In the genomic region with DNA sequence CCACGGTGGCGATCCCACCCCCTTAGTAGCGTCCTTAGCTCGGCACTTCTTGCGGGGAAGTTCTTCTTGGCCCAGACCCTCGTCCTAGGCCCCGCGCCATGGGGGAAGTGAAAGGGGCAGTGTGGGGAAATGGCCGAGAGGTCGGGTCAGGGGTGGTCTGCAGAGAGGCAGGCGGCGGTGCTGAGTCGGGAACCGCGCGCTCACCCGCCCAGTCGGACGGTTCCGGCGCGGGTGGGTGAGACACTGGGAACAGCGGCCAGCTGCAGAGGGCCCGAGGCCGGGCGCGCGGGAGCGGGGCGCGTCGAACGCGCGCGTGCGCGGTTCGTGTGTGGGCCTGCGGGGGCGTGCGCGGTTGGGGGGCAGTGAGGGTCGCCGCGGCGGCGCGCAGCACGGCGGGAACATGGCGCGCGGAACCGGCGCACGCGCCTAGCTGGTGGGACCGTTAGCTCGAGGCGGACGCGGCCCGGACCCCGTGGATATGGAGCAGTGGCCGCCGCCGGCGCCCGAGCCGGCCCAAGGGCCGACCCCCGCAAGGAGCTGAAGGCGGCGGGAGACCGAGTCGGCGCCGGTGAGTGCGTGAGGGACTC, we compare ENCODE assay signal across 22 cellular contexts.
DNase-seq lines count a peak whose midpoint lies in the region; ATAC-seq and TF ChIP-seq lines count a peak whose summit lies in the region.
"Had no signal": no experiment of that assay in that cellular context is flagged by ENCODE, and none has a peak within 500 bp of the region (broad histone marks: within the 10 kb centered on the region; RNA-seq: fewer than 3 reads in every experiment).

No MANE protein-coding gene starts in this region.

- TF ChIP-seq POLR2A in tibial nerve (IDR thresholded peaks at IDR 0.05): no peak

- intact Hi-C loops in activated CD4-positive, alpha-beta T cell treated with anti-CD3 and anti-CD28 coated beads, Interleukin-2, amount 10 ng/mL, durations not matched to agents 24 days and 14 days (cut with micrococcal nuclease): no loop called here
- intact Hi-C loops in mucosa of descending colon (cut with DNase I, micrococcal nuclease): no loop called here

- peak; percentile 55 for DNase-seq in activated CD4-positive, alpha-beta T cell treated with anti-CD3 and anti-CD28 coated beads, Interleukin-2, amount 10 ng/mL, durations not matched to agents 24 days and 14 days
- DNase-seq in activated CD4-positive, alpha-beta T cell treated with anti-CD3 and anti-CD28 coated beads for 4 hours: no peak
- no peak for DNase-seq in NT2/D1 (ENCODE audit: low read depth, low spot score)
- DNase-seq in left lobe of liver (ENCODE audit: low spot score): peak; percentile 51
- peak; percentile 2 to 43 for DNase-seq in stimulated activated effector memory CD8-positive, alpha-beta T cell treated with anti-CD3 and anti-CD28 coated beads, Interleukin-12 subunit alpha, Interleukin-12 subunit beta, amount 100 ng/mL, for 72 hours (ENCODE audit: low spot score in 2 of 2)
- no peak for DNase-seq in mucosa of descending colon
- DNase-seq in tibial nerve (ENCODE audit: low spot score in 2 of 2): no peak
- no peak for DNase-seq in NCI-H2081 (lab: John Stamatoyannopoulos, UW)
- DNase-seq: activated CD8-positive, alpha-beta T cell treated with anti-CD3 and anti-CD28 coated beads, Interleukin-2, amount 10 ng/mL, durations not matched to agents 7 days and 5 days; activated naive CD8-positive, alpha-beta T cell treated with anti-CD3 and anti-CD28 coated beads, Interleukin-2, amount 50 U/mL, for 24 hours; BE2C; brain microvascular endothelial cell; cortex of kidney; NCI-H1092 treated with DMSO at 0.1 percent for 48 hours; NCI-H2107; NCI-H524 treated with DMSO at 0.1 percent for 48 hours; retina; SHP77 treated with DMSO at 0.1 percent for 48 hours; stimulated activated CD4-positive, alpha-beta T cell treated with anti-CD3 and anti-CD28 coated beads, Interleukin-12 subunit alpha, Interleukin-12 subunit beta, amount 100 ng/mL, for 4 hours; T-helper 1 cell; thyroid gland had no signal

- H3K27me3 Mint-ChIP-seq in activated CD4-positive, alpha-beta T cell treated with anti-CD3 and anti-CD28 coated beads, Interleukin-2, amount 10 ng/mL, durations not matched to agents 24 days and 14 days: no peaks in the 10 kb centered on the region
- H3K27me3 Mint-ChIP-seq: activated naive CD8-positive, alpha-beta T cell treated with anti-CD3 and anti-CD28 coated beads, Interleukin-2, amount 50 U/mL, for 24 hours had no signal

- H3K9me3 ChIP-seq in NT2/D1 (ENCODE audit: insufficient read depth, low read length): no peaks in the 10 kb centered on the region
- peaks cover 80% of the 10 kb centered on the region for H3K9me3 ChIP-seq in mucosa of descending colon
- H3K9me3 ChIP-seq in tibial nerve: peaks cover 0 to 13% (median 3%) of the 10 kb centered on the region in 4 donors
- H3K9me3 ChIP-seq: BE2C, thyroid gland had no signal

- no peak for TF ChIP-seq CTCF in mucosa of descending colon (IDR thresholded peaks at IDR 0.05)
- TF ChIP-seq CTCF in tibial nerve (IDR thresholded peaks at IDR 0.05): no peak

- H3K4me1 Mint-ChIP-seq in activated CD4-positive, alpha-beta T cell treated with anti-CD3 and anti-CD28 coated beads, Interleukin-2, amount 10 ng/mL, durations not matched to agents 24 days and 14 days: no peaks in the 10 kb centered on the region
- no peaks in the 10 kb centered on the region for H3K4me1 Mint-ChIP-seq in stimulated activated effector memory CD8-positive, alpha-beta T cell treated with anti-CD3 and anti-CD28 coated beads, Interleukin-12 subunit alpha, Interleukin-12 subunit beta, amount 100 ng/mL, for 72 hours
- H3K4me1 Mint-ChIP-seq: activated naive CD8-positive, alpha-beta T cell treated with anti-CD3 and anti-CD28 coated beads, Interleukin-2, amount 50 U/mL, for 24 hours; GM23338 had no signal

- H3K4me1 ChIP-seq in NT2/D1 (ENCODE audit: insufficient read depth, insufficient read length) (no peaks in the 10 kb centered on the region), mucosa of descending colon (ENCODE audit: low read depth) (no peaks in the 10 kb centered on the region), tibial nerve (no peaks in the 10 kb centered on the region)
- H3K4me1 ChIP-seq: BE2C, thyroid gland had no signal

- WGBS in tibial nerve, 2 donors: 76 to 77% methylated on average over 64 to 69 of the region's 80 CpGs

- H3K27ac Mint-ChIP-seq in activated CD4-positive, alpha-beta T cell treated with anti-CD3 and anti-CD28 coated beads, Interleukin-2, amount 10 ng/mL, durations not matched to agents 24 days and 14 days: no peak overlapping the region
- H3K27ac Mint-ChIP-seq in stimulated activated effector memory CD8-positive, alpha-beta T cell treated with anti-CD3 and anti-CD28 coated beads, Interleukin-12 subunit alpha, Interleukin-12 subunit beta, amount 100 ng/mL, for 72 hours: no peak overlapping the region
- H3K27ac Mint-ChIP-seq: activated CD8-positive, alpha-beta T cell treated with anti-CD3 and anti-CD28 coated beads, Interleukin-2, amount 10 ng/mL, durations not matched to agents 7 days and 5 days; activated naive CD8-positive, alpha-beta T cell treated with anti-CD3 and anti-CD28 coated beads, Interleukin-2, amount 50 U/mL, for 24 hours; GM23338 had no signal

- TF ChIP-seq EP300 in tibial nerve (IDR thresholded peaks at IDR 0.05): no peak

- no peak for ATAC-seq in left lobe of liver
- ATAC-seq in stimulated activated effector memory CD8-positive, alpha-beta T cell treated with anti-CD3 and anti-CD28 coated beads, Interleukin-12 subunit alpha, Interleukin-12 subunit beta, amount 100 ng/mL, for 72 hours: peak; percentile 37
- ATAC-seq in mucosa of descending colon: no peak
- ATAC-seq: activated CD8-positive, alpha-beta T cell treated with anti-CD3 and anti-CD28 coated beads, Interleukin-2, amount 10 ng/mL, durations not matched to agents 7 days and 5 days; activated naive CD8-positive, alpha-beta T cell treated with anti-CD3 and anti-CD28 coated beads, Interleukin-2, amount 50 U/mL, for 24 hours; GM23338 had no signal

- H3K27me3 ChIP-seq in NT2/D1 (ENCODE audit: insufficient read depth, insufficient read length) (peaks cover 38% of the 10 kb centered on the region), tibial nerve (no peaks in the 10 kb centered on the region)
- H3K27me3 ChIP-seq: BE2C, brain microvascular endothelial cell, thyroid gland had no signal

- no peak overlapping the region for H3K27ac ChIP-seq in tibial nerve
- H3K27ac ChIP-seq: brain microvascular endothelial cell, thyroid gland had no signal

- H3K9ac ChIP-seq in NT2/D1 (ENCODE audit: insufficient read length, low read depth): peak overlapping the region; percentile 74

- peak overlapping the region; percentile 61 for H3K4me3 ChIP-seq in NT2/D1 (ENCODE audit: insufficient read length, low read depth)
- no peak overlapping the region for H3K4me3 ChIP-seq in mucosa of descending colon
- H3K4me3 ChIP-seq in tibial nerve: no peak overlapping the region
- H3K4me3 ChIP-seq: GM23338, thyroid gland had no signal

- H3K9me3 Mint-ChIP-seq in activated CD4-positive, alpha-beta T cell treated with anti-CD3 and anti-CD28 coated beads, Interleukin-2, amount 10 ng/mL, durations not matched to agents 24 days and 14 days: no peaks in the 10 kb centered on the region
- H3K9me3 Mint-ChIP-seq in stimulated activated effector memory CD8-positive, alpha-beta T cell treated with anti-CD3 and anti-CD28 coated beads, Interleukin-12 subunit alpha, Interleukin-12 subunit beta, amount 100 ng/mL, for 72 hours: no peaks in the 10 kb centered on the region
- H3K9me3 Mint-ChIP-seq: activated naive CD8-positive, alpha-beta T cell treated with anti-CD3 and anti-CD28 coated beads, Interleukin-2, amount 50 U/mL, for 24 hours had no signal

- no peak overlapping the region for H3K4me3 Mint-ChIP-seq in activated CD4-positive, alpha-beta T cell treated with anti-CD3 and anti-CD28 coated beads, Interleukin-2, amount 10 ng/mL, durations not matched to agents 24 days and 14 days
- no peak overlapping the region for H3K4me3 Mint-ChIP-seq in stimulated activated effector memory CD8-positive, alpha-beta T cell treated with anti-CD3 and anti-CD28 coated beads, Interleukin-12 subunit alpha, Interleukin-12 subunit beta, amount 100 ng/mL, for 72 hours
- H3K4me3 Mint-ChIP-seq: activated CD8-positive, alpha-beta T cell treated with anti-CD3 and anti-CD28 coated beads, Interleukin-2, amount 10 ng/mL, durations not matched to agents 7 days and 5 days; activated naive CD8-positive, alpha-beta T cell treated with anti-CD3 and anti-CD28 coated beads, Interleukin-2, amount 50 U/mL, for 24 hours; GM23338 had no signal

- no peaks in the 10 kb centered on the region for H3K36me3 ChIP-seq in NT2/D1 (ENCODE audit: insufficient read depth, insufficient read length, low read length)
- no peaks in the 10 kb centered on the region for H3K36me3 ChIP-seq in mucosa of descending colon (ENCODE audit: low read depth)
- H3K36me3 ChIP-seq in tibial nerve: no peaks in the 10 kb centered on the region
- H3K36me3 ChIP-seq: BE2C, brain microvascular endothelial cell, thyroid gland had no signal

- no peaks in the 10 kb centered on the region for H3K36me3 Mint-ChIP-seq in activated CD4-positive, alpha-beta T cell treated with anti-CD3 and anti-CD28 coated beads, Interleukin-2, amount 10 ng/mL, durations not matched to agents 24 days and 14 days (ENCODE audit: low read depth)
- no peaks in the 10 kb centered on the region for H3K36me3 Mint-ChIP-seq in stimulated activated effector memory CD8-positive, alpha-beta T cell treated with anti-CD3 and anti-CD28 coated beads, Interleukin-12 subunit alpha, Interleukin-12 subunit beta, amount 100 ng/mL, for 72 hours

Comparison
In these comparisons a context has a peak if more than half of its experiments do, and no peak if none do; other contexts are left out.
1. DNase-seq: peak in activated CD4-positive, alpha-beta T cell treated with anti-CD3 and anti-CD28 coated beads, Interleukin-2, amount 10 ng/mL, durations not matched to agents 24 days and 14 days (single experiment), left lobe of liver (single experiment) and stimulated activated effector memory CD8-positive, alpha-beta T cell treated with anti-CD3 and anti-CD28 coated beads, Interleukin-12 subunit alpha, Interleukin-12 subunit beta, amount 100 ng/mL, for 72 hours (2 of 2); none in activated CD4-positive, alpha-beta T cell treated with anti-CD3 and anti-CD28 coated beads for 4 hours (0 of 2), NT2/D1 (single experiment), mucosa of descending colon (0 of 3), tibial nerve (0 of 2) and NCI-H2081 (0 of 2).